Comparison of ENCODE assay signal across 2 cellular contexts in the genomic region with DNA sequence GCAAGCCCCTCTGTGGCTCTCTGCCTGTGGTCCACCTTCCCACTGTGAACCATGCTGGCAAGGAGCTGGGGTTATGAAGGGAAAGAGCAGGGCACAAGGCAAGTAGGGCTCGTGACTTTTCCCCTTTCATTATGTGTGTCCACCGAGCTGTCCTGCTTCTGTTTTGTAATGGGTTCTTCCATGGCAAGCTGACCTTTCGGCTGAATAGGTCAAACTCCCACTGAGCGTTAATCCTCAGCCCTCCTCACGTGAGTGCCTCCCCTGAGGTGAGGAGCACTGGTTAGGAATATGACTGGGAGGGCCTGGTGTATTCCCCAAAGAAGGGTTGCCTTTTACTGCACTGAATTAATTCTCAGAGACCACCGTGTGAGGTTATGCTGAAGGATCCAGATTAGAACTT.
TF ChIP-seq lines count a peak whose summit lies in the region.

No MANE protein-coding gene starts in this region.

TF ChIP-seq in HEK293, 187 proteins besides CTCF, POLR2A, EP300 and RAD21:
- TF ChIP-seq PRDM6 (tag by site-specific recombination; IDR thresholded peaks at IDR 0.05) (no peak), ZIC2 (tag by site-specific recombination; IDR thresholded peaks at IDR 0.05) (peak; percentile 83)

TF ChIP-seq in H1, 55 proteins besides CTCF, POLR2A, EP300 and RAD21:
- peak; percentile 97 for TF ChIP-seq ASH2L (IDR thresholded peaks at IDR 0.05; ENCODE audit: low read length)
- TF ChIP-seq CHD1 (IDR thresholded peaks at IDR 0.05; ENCODE audit: low read depth, low read length), result no peak
